1 cellular context compared by ENCODE assay signal in the genomic region with DNA sequence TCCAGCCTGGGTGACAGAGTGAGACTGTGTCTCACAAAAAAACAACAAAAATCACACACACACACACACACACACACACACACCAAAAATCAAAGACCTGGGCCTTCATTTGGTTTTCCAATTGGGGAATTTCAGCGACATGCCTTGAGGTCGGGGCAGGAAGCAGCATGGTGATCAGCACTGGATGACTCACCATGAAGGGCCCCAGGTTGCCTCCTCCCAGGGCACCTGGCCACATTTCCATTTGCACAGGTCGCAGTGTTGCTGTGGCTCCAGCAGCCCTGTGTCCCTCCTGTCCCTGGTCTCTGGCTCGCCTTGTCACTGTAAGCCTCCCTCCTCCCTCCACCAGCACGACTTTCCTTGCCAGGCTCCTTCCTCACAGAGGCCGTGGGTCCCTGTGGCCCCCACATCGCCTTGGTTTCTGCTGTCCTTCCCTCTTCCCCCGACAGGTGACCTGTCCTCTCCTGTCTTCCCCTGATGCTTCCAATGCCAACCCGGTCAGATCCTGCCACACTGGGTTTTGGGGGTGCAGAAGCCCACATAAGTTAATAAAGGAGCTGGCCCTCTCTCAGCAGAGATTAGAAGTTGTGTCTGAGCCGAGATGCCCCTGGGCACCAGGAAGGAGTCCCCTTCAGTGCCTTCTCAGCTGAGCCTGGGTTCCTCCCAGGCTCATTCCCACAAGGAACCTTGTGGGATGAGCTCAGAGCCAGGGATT.
TF ChIP-seq lines count a peak whose summit lies in the region.

No MANE protein-coding gene starts in this region.

TF ChIP-seq in GM23338, 12 proteins besides CTCF, POLR2A, EP300 and RAD21 (continued from another document):
- TF ChIP-seq, protein P1, sequence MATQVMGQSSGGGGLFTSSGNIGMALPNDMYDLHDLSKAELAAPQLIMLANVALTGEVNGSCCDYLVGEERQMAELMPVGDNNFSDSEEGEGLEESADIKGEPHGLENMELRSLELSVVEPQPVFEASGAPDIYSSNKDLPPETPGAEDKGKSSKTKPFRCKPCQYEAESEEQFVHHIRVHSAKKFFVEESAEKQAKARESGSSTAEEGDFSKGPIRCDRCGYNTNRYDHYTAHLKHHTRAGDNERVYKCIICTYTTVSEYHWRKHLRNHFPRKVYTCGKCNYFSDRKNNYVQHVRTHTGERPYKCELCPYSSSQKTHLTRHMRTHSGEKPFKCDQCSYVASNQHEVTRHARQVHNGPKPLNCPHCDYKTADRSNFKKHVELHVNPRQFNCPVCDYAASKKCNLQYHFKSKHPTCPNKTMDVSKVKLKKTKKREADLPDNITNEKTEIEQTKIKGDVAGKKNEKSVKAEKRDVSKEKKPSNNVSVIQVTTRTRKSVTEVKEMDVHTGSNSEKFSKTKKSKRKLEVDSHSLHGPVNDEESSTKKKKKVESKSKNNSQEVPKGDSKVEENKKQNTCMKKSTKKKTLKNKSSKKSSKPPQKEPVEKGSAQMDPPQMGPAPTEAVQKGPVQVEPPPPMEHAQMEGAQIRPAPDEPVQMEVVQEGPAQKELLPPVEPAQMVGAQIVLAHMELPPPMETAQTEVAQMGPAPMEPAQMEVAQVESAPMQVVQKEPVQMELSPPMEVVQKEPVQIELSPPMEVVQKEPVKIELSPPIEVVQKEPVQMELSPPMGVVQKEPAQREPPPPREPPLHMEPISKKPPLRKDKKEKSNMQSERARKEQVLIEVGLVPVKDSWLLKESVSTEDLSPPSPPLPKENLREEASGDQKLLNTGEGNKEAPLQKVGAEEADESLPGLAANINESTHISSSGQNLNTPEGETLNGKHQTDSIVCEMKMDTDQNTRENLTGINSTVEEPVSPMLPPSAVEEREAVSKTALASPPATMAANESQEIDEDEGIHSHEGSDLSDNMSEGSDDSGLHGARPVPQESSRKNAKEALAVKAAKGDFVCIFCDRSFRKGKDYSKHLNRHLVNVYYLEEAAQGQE (IDR thresholded peaks at IDR 0.05; ENCODE audit: unreplicated experiment): no peak
- TF ChIP-seq NANOG (IDR thresholded peaks at IDR 0.05; ENCODE audit: borderline replicate concordance) (no peak), CREB1 (CRISPR knock-in tag; IDR thresholded peaks at IDR 0.05; ENCODE audit: low read depth) (no peak)
- TF ChIP-seq, protein P2, sequence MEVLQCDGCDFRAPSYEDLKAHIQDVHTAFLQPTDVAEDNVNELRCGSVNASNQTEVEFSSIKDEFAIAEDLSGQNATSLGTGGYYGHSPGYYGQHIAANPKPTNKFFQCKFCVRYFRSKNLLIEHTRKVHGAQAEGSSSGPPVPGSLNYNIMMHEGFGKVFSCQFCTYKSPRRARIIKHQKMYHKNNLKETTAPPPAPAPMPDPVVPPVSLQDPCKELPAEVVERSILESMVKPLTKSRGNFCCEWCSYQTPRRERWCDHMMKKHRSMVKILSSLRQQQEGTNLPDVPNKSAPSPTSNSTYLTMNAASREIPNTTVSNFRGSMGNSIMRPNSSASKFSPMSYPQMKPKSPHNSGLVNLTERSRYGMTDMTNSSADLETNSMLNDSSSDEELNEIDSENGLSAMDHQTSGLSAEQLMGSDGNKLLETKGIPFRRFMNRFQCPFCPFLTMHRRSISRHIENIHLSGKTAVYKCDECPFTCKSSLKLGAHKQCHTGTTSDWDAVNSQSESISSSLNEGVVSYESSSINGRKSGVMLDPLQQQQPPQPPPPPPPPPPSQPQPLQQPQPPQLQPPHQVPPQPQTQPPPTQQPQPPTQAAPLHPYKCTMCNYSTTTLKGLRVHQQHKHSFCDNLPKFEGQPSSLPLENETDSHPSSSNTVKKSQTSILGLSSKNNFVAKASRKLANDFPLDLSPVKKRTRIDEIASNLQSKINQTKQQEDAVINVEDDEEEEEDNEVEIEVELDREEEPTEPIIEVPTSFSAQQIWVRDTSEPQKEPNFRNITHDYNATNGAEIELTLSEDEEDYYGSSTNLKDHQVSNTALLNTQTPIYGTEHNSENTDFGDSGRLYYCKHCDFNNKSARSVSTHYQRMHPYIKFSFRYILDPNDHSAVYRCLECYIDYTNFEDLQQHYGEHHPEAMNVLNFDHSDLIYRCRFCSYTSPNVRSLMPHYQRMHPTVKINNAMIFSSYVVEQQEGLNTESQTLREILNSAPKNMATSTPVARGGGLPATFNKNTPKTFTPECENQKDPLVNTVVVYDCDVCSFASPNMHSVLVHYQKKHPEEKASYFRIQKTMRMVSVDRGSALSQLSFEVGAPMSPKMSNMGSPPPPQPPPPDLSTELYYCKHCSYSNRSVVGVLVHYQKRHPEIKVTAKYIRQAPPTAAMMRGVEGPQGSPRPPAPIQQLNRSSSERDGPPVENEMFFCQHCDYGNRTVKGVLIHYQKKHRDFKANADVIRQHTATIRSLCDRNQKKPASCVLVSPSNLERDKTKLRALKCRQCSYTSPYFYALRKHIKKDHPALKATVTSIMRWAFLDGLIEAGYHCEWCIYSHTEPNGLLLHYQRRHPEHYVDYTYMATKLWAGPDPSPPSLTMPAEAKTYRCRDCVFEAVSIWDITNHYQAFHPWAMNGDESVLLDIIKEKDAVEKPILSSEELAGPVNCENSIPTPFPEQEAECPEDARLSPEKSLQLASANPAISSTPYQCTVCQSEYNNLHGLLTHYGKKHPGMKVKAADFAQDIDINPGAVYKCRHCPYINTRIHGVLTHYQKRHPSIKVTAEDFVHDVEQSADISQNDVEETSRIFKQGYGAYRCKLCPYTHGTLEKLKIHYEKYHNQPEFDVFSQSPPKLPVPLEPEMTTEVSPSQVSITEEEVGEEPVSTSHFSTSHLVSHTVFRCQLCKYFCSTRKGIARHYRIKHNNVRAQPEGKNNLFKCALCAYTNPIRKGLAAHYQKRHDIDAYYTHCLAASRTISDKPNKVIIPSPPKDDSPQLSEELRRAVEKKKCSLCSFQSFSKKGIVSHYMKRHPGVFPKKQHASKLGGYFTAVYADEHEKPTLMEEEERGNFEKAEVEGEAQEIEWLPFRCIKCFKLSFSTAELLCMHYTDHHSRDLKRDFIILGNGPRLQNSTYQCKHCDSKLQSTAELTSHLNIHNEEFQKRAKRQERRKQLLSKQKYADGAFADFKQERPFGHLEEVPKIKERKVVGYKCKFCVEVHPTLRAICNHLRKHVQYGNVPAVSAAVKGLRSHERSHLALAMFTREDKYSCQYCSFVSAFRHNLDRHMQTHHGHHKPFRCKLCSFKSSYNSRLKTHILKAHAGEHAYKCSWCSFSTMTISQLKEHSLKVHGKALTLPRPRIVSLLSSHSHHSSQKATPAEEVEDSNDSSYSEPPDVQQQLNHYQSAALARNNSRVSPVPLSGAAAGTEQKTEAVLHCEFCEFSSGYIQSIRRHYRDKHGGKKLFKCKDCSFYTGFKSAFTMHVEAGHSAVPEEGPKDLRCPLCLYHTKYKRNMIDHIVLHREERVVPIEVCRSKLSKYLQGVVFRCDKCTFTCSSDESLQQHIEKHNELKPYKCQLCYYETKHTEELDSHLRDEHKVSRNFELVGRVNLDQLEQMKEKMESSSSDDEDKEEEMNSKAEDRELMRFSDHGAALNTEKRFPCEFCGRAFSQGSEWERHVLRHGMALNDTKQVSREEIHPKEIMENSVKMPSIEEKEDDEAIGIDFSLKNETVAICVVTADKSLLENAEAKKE (CRISPR knock-in tag; IDR thresholded peaks at IDR 0.05): no peak
